ENCODE assay signal across 21 cellular contexts in genomic region chr1:3440711-3441389, GRCh38. TPM values are rescaled to one million over a fixed set of nuclear protein-coding genes. Genes with fewer than 3 reads are reported as not detected.
"Had no signal": no experiment of that assay in that cellular context is flagged by ENCODE, and none has a peak within 500 bp of the region (broad histone marks: within the 10 kb centered on the region; RNA-seq: fewer than 3 reads in every experiment).

No MANE protein-coding gene starts in this region.

- H3K4me1 Mint-ChIP-seq: memory B cell; naive thymus-derived CD4-positive, alpha-beta T cell; stimulated activated naive B cell treated with anti-CD40 and anti-IgM and Interleukin-4, amounts not matched to agents 10 μg/mL and 1 μg/mL and 100 μg/mL, for 72 hours had no signal

- DNase-seq: activated CD4-positive, alpha-beta T cell treated with anti-CD3 and anti-CD28 coated beads, Interleukin-2, amount 50 U/mL, for 4 hours; activated effector memory CD4-positive, alpha-beta T cell treated with anti-CD3 and anti-CD28 coated beads, Interleukin-2, amount 50 U/mL, for 16 hours; activated naive CD4-positive, alpha-beta T cell treated with anti-CD3 and anti-CD28 coated beads, Interleukin-2, amount 50 U/mL, for 16 hours; activated T-cell treated with anti-CD3 and anti-CD28 coated beads, Interleukin-2, amount 50 U/mL, for 72 hours; dermis blood vessel endothelial cell; erythroblast; glutamatergic neuron; left ventricle myocardium inferior; naive thymus-derived CD4-positive, alpha-beta T cell; retina; spleen; stimulated activated naive B cell treated with anti-CD40 and anti-IgM and Interleukin-4, amounts not matched to agents 10 μg/mL and 1 μg/mL and 100 μg/mL, for 72 hours; tibial artery; WERI-Rb-1 had no signal

- H3K9me3 Mint-ChIP-seq: activated T-cell treated with anti-CD3 and anti-CD28 coated beads, Interleukin-2, amount 50 U/mL, for 72 hours; memory B cell; stimulated activated naive B cell treated with anti-CD40 and anti-IgM and Interleukin-4, amounts not matched to agents 10 μg/mL and 1 μg/mL and 100 μg/mL, for 72 hours had no signal

- H3K36me3 Mint-ChIP-seq: memory B cell; naive thymus-derived CD4-positive, alpha-beta T cell; stimulated activated naive B cell treated with anti-CD40 and anti-IgM and Interleukin-4, amounts not matched to agents 10 μg/mL and 1 μg/mL and 100 μg/mL, for 72 hours had no signal

- H3K27ac ChIP-seq: ascending aorta, breast epithelium, left ventricle myocardium inferior, parathyroid adenoma, spleen, tibial artery, vagina, WERI-Rb-1 had no signal

- H3K4me3 ChIP-seq: ascending aorta, breast epithelium, left ventricle myocardium inferior, mucosa of descending colon, spleen, tibial artery, vagina had no signal

- H3K36me3 ChIP-seq: breast epithelium, left ventricle myocardium inferior, spleen, vagina, WERI-Rb-1 had no signal

- H3K9me3 ChIP-seq: breast epithelium, mucosa of descending colon, vagina had no signal

- H3K27ac Mint-ChIP-seq: activated T-cell treated with anti-CD3 and anti-CD28 coated beads, Interleukin-2, amount 50 U/mL, for 72 hours; memory B cell; stimulated activated naive B cell treated with anti-CD40 and anti-IgM and Interleukin-4, amounts not matched to agents 10 μg/mL and 1 μg/mL and 100 μg/mL, for 72 hours had no signal

- H3K4me1 ChIP-seq: ascending aorta, breast epithelium, left ventricle myocardium inferior, parathyroid adenoma, spleen, tibial artery, vagina had no signal

- H3K4me3 Mint-ChIP-seq: activated T-cell treated with anti-CD3 and anti-CD28 coated beads, Interleukin-2, amount 50 U/mL, for 72 hours; memory B cell; naive thymus-derived CD4-positive, alpha-beta T cell; stimulated activated naive B cell treated with anti-CD40 and anti-IgM and Interleukin-4, amounts not matched to agents 10 μg/mL and 1 μg/mL and 100 μg/mL, for 72 hours had no signal

- H3K27me3 ChIP-seq: ascending aorta, vagina had no signal

RNA-seq across cellular contexts. Expression of gene ARHGEF16, which starts 13.6 kb away (rescaled TPM):
- total RNA-seq: ascending aorta; T-helper 1 cell treated with Interleukin-12 subunit alpha and Interleukin-12 subunit beta and Interleukin-4 antibody, amounts not matched to agents 30 ng/mL and 1 ng/mL, for 36 hours had no signal
